ENCODE assay signal across 30 cellular contexts in the genomic region with DNA sequence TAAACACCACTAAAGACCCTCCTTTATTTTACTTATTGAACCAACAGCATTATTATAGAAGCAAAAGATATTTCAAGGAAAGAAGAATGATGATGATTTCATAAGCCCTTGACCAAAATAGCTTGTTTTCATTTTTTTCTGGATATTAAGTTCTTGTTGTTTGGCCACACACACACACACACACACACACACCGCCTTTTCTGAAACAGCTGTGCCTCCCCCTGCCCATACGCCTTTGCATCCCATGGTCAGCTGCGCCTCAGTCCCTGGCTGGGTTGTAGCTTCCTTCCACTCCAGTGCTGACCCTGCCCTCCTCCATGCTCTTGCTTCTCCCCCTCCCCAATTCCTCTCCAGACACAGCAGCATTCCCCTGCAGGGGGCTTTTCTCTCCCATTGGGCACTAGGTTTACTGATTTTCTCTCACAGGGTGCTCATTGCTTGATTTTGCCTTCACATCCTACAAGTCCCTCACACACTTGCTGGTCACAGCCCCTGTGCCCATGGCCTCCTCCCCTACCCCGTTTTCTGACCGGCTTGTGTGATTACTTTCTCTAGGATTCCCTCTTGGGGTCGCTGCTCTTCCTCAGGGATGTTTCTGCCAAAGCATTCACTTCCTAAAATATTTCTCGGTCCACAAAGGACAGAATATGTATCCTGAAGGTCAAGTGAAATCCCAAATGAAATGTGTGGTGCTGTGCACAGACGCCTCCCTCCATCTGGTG. TPM values are rescaled to one million over a fixed set of nuclear protein-coding genes. Genes with fewer than 3 reads are reported as not detected.
"Had no signal": no experiment of that assay in that cellular context is flagged by ENCODE, and none has a peak within 500 bp of the region (broad histone marks: within the 10 kb centered on the region; RNA-seq: fewer than 3 reads in every experiment).

No MANE protein-coding gene starts in this region.

- H3K4me2 ChIP-seq: SK-N-SH had no signal

- H3K27ac ChIP-seq: ascending aorta, body of pancreas, Peyer's patch, RWPE1, SJCRH30, VCaP had no signal

- H3K4me1 ChIP-seq: ascending aorta, body of pancreas, Peyer's patch, SJCRH30 had no signal

- H3K27me3 ChIP-seq: ascending aorta, body of pancreas, Peyer's patch, SJCRH30 had no signal

- H3K9ac ChIP-seq: SK-N-SH had no signal

- H3K27ac Mint-ChIP-seq: activated CD4-positive, alpha-beta memory T cell treated with anti-CD3 and anti-CD28 coated beads, Interleukin-2, amount 10 ng/mL, durations not matched to agents 7 days and 5 days; activated CD4-positive, alpha-beta T cell treated with anti-CD3 and anti-CD28 coated beads for 36 hours; activated naive CD8-positive, alpha-beta T cell treated with anti-CD3 and anti-CD28 coated beads, Interleukin-2, amount 10 ng/mL, durations not matched to agents 7 days and 5 days had no signal

- H3K4me3 Mint-ChIP-seq: activated CD4-positive, alpha-beta memory T cell treated with anti-CD3 and anti-CD28 coated beads, Interleukin-2, amount 10 ng/mL, durations not matched to agents 7 days and 5 days; activated CD4-positive, alpha-beta T cell treated with anti-CD3 and anti-CD28 coated beads for 36 hours; activated naive CD8-positive, alpha-beta T cell treated with anti-CD3 and anti-CD28 coated beads, Interleukin-2, amount 10 ng/mL, durations not matched to agents 7 days and 5 days had no signal

- H3K4me1 Mint-ChIP-seq: activated CD4-positive, alpha-beta memory T cell treated with anti-CD3 and anti-CD28 coated beads, Interleukin-2, amount 10 ng/mL, durations not matched to agents 7 days and 5 days; activated CD4-positive, alpha-beta T cell treated with anti-CD3 and anti-CD28 coated beads for 36 hours; activated naive CD8-positive, alpha-beta T cell treated with anti-CD3 and anti-CD28 coated beads, Interleukin-2, amount 10 ng/mL, durations not matched to agents 7 days and 5 days had no signal

- H3K4me3 ChIP-seq: ascending aorta, body of pancreas, K562, Peyer's patch, SJCRH30 had no signal

- DNase-seq: activated CD4-positive, alpha-beta memory T cell treated with anti-CD3 and anti-CD28 coated beads, Interleukin-2, amount 10 ng/mL, durations not matched to agents 7 days and 5 days; activated CD4-positive, alpha-beta T cell treated with anti-CD3 and anti-CD28 coated beads for 36 hours; activated CD4-positive, alpha-beta T cell treated with anti-CD3 and anti-CD28 coated beads, Interleukin-2, amount 50 U/mL, for 1 hour; activated CD8-positive, alpha-beta memory T cell treated with anti-CD3 and anti-CD28 coated beads, Interleukin-2, amount 50 U/mL, for 48 hours; activated naive CD4-positive, alpha-beta T cell treated with anti-CD3 and anti-CD28 coated beads, Interleukin-2, amount 50 U/mL, for 16 hours; activated naive CD8-positive, alpha-beta T cell treated with anti-CD3 and anti-CD28 coated beads, Interleukin-2, amount 10 ng/mL, durations not matched to agents 7 days and 5 days; activated T-cell treated with anti-CD3 and anti-CD28 coated beads, Interleukin-2, amount 50 U/mL, for 1 hour; body of pancreas; central memory CD4-positive, alpha-beta T cell; Kasumi-1; NCI-H1092 treated with DMSO at 0.1 percent for 48 hours; NCI-H1417 treated with DMSO at 0.1 percent for 48 hours; NCI-H1694; NCI-H2029; NCI-H2107; NCI-H345; NCI-H510A; NCI-H526 treated with DMSO at 0.1 percent for 48 hours; Peyer's patch; Right ventricle myocardium superior; SJCRH30; SK-N-SH; T-helper 1 cell had no signal

- H3K36me3 Mint-ChIP-seq: activated naive CD8-positive, alpha-beta T cell treated with anti-CD3 and anti-CD28 coated beads, Interleukin-2, amount 10 ng/mL, durations not matched to agents 7 days and 5 days had no signal

- H3K9me3 Mint-ChIP-seq: activated CD4-positive, alpha-beta memory T cell treated with anti-CD3 and anti-CD28 coated beads, Interleukin-2, amount 10 ng/mL, durations not matched to agents 7 days and 5 days; activated naive CD8-positive, alpha-beta T cell treated with anti-CD3 and anti-CD28 coated beads, Interleukin-2, amount 10 ng/mL, durations not matched to agents 7 days and 5 days had no signal

- H3K9me3 ChIP-seq: ascending aorta, body of pancreas, Peyer's patch, SJCRH30, SK-N-SH had no signal

- H3K36me3 ChIP-seq: ascending aorta, Peyer's patch, SJCRH30 had no signal

RNA-seq across cellular contexts. Expression of a gene that starts 18.4 kb away (rescaled TPM):
- total RNA-seq: SJCRH30 had no signal

RNA-seq across cellular contexts. Expression of a gene that starts 42.0 kb away (rescaled TPM):
- total RNA-seq: activated CD4-positive, alpha-beta memory T cell treated with anti-CD3 and anti-CD28 coated beads, Interleukin-2, amount 10 ng/mL, durations not matched to agents 7 days and 5 days; activated CD4-positive, alpha-beta T cell treated with anti-CD3 and anti-CD28 coated beads for 36 hours; activated naive CD8-positive, alpha-beta T cell treated with anti-CD3 and anti-CD28 coated beads, Interleukin-2, amount 10 ng/mL, durations not matched to agents 7 days and 5 days; ascending aorta; bronchial epithelial cell; K562; M059J; SJCRH30; T-helper 2 cell treated with Interferon-gamma antibody and Interleukin-4, amounts not matched to agents 100 ng/mL and 5 ng/mL, for 36 hours had no signal
- polyA plus RNA-seq: K562 had no signal

RNA-seq across cellular contexts. Expression of a gene that starts 42.1 kb away (rescaled TPM):
- total RNA-seq: K562 had no signal
- polyA plus RNA-seq: K562 had no signal

RNA-seq across cellular contexts. Expression of a gene that starts 43.5 kb away (rescaled TPM):
- total RNA-seq: activated CD4-positive, alpha-beta memory T cell treated with anti-CD3 and anti-CD28 coated beads, Interleukin-2, amount 10 ng/mL, durations not matched to agents 7 days and 5 days; activated naive CD8-positive, alpha-beta T cell treated with anti-CD3 and anti-CD28 coated beads, Interleukin-2, amount 10 ng/mL, durations not matched to agents 7 days and 5 days; ascending aorta; Peyer's patch; SJCRH30; T-helper 2 cell treated with Interferon-gamma antibody and Interleukin-4, amounts not matched to agents 100 ng/mL and 5 ng/mL, for 36 hours had no signal

RNA-seq across cellular contexts. Expression of a gene that starts 53.4 kb away (rescaled TPM):
- total RNA-seq: K562; SJCRH30; T-helper 2 cell treated with Interferon-gamma antibody and Interleukin-4, amounts not matched to agents 100 ng/mL and 5 ng/mL, for 36 hours had no signal
- polyA plus RNA-seq: K562 had no signal
